Comparison of ENCODE assay signal across 16 cellular contexts in genomic region chrX:22378296-22378695, GRCh38.
DNase-seq lines count a peak whose midpoint lies in the region; TF ChIP-seq lines count a peak whose summit lies in the region.
"Had no signal": no experiment of that assay in that cellular context is flagged by ENCODE, and none has a peak within 500 bp of the region (broad histone marks: within the 10 kb centered on the region; RNA-seq: fewer than 3 reads in every experiment).

No MANE protein-coding gene starts in this region.

- H3K9ac ChIP-seq in BLaER1: no peak overlapping the region
- no peak overlapping the region for H3K9ac ChIP-seq in mammary epithelial cell (ENCODE audit: insufficient read depth, low read length)

- H3K27me3 ChIP-seq in BLaER1: no peaks in the 10 kb centered on the region
- no peaks in the 10 kb centered on the region for H3K27me3 ChIP-seq in mammary epithelial cell (ENCODE audit: insufficient read depth, low read length)
- H3K27me3 ChIP-seq in osteoblast (ENCODE audit: insufficient read depth, low read length): no peaks in the 10 kb centered on the region

- peaks cover 17% of the 10 kb centered on the region for H3K4me1 Mint-ChIP-seq in HFFc6 (ENCODE audit: low read depth)
- H3K4me1 Mint-ChIP-seq: CD4-positive, CD25-positive, alpha-beta regulatory T cell; IgD-negative memory B cell had no signal

- CTCF ChIA-PET in mammary epithelial cell (lab: Charles Lee; ENCODE audit: low non-redundant PET): no interaction called here

- H3K36me3 ChIP-seq in BLaER1 (no peaks in the 10 kb centered on the region), mammary epithelial cell (ENCODE audit: insufficient read depth, low read length) (no peaks in the 10 kb centered on the region), osteoblast (ENCODE audit: insufficient read depth, low read length) (no peaks in the 10 kb centered on the region)

- intact Hi-C loops in mammary epithelial cell (cut with micrococcal nuclease): no loop called here

- no peak overlapping the region for H2AFZ ChIP-seq in mammary epithelial cell (ENCODE audit: low read depth, low read length)
- H2AFZ ChIP-seq in osteoblast (ENCODE audit: low read length): peak overlapping the region; percentile 5

- H3K4me3 ChIP-seq in BLaER1 (0 out of 2 replicates have a peak overlapping the region, but pooled peaks have one; percentile 4), mammary epithelial cell (replicated peaks in 1 of 3; ENCODE audit: insufficient read depth in 1 of 3, low read depth in 2 of 3, low read length in 3 of 3) (no peak overlapping the region), osteoblast (ENCODE audit: insufficient read depth, low read length) (no peak overlapping the region)

- TF ChIP-seq CTCF in HFFc6 (IDR thresholded peaks at IDR 0.05): no peak
- no peak for TF ChIP-seq CTCF in mammary epithelial cell (conservative IDR thresholded peaks at IDR 0.05 in 1 of 2, IDR thresholded peaks at IDR 0.05 in 1 of 2; ENCODE audit: extremely low read depth in 1 of 2, insufficient read depth in 1 of 2, low read depth in 1 of 2, low read length in 2 of 2)
- no peak for TF ChIP-seq CTCF in osteoblast (IDR thresholded peaks at IDR 0.05; ENCODE audit: extremely low read depth, low read depth, low read length)
- TF ChIP-seq CTCF in GM10266 (IDR thresholded peaks at IDR 0.05; ENCODE audit: control insufficient read depth, insufficient read depth, low read depth, missing control alignments): no peak

- H3K9me3 ChIP-seq in BLaER1 (peaks cover 37% of the 10 kb centered on the region), mammary epithelial cell (replicated peaks; ENCODE audit: insufficient read depth, low read length) (no peaks in the 10 kb centered on the region), osteoblast (ENCODE audit: low read depth, low read length) (no peaks in the 10 kb centered on the region)

- peaks cover 17% of the 10 kb centered on the region for H3K4me1 ChIP-seq in BLaER1
- H3K4me1 ChIP-seq in mammary epithelial cell (ENCODE audit: insufficient read depth, low read length): peaks cover 6% of the 10 kb centered on the region
- no peaks in the 10 kb centered on the region for H3K4me1 ChIP-seq in osteoblast (ENCODE audit: insufficient read depth, low read length)

- DNase-seq in HFFc6 (peak; percentile 5), mammary epithelial cell (peak; percentile 23), osteoblast (ENCODE audit: insufficient read length, low spot score, missing footprints) (peak; percentile 13), DMS153 treated with DMSO at 0.1 percent for 48 hours (lab: John Stamatoyannopoulos, UW; ENCODE audit: unreplicated experiment) (no peak), HUDEP-2 (lab: John Stamatoyannopoulos, UW; ENCODE audit: unreplicated experiment in 76 of 76) (no peak), occipital lobe (lab: John Stamatoyannopoulos, UW) (no peak), GM10266 (ENCODE audit: extremely low spot score) (no peak)
- DNase-seq: ACHN; CD4-positive, CD25-positive, alpha-beta regulatory T cell; DND-41; NCI-H1417; NCI-H187 treated with DMSO at 0.1 percent for 48 hours; NCI-H69; SHP77 treated with DMSO at 0.1 percent for 48 hours had no signal

- H3K4me2 ChIP-seq in BLaER1 (no peak overlapping the region), mammary epithelial cell (ENCODE audit: insufficient read depth, low read depth, low read length) (peak overlapping the region; percentile 16), osteoblast (ENCODE audit: insufficient read depth, low read length) (no peak overlapping the region)

- H3K4me3 Mint-ChIP-seq in HFFc6: no peak overlapping the region
- H3K4me3 Mint-ChIP-seq: CD4-positive, CD25-positive, alpha-beta regulatory T cell; IgD-negative memory B cell had no signal

- BruUV-seq in mammary epithelial cell (replicated peaks; lab: Mats Ljungman, UMichigan): no TSS peak

- no peak overlapping the region for H3K27ac Mint-ChIP-seq in HFFc6
- H3K27ac Mint-ChIP-seq: CD4-positive, CD25-positive, alpha-beta regulatory T cell; IgD-negative memory B cell had no signal

- H3K79me2 ChIP-seq in mammary epithelial cell (ENCODE audit: insufficient read depth, low read length): no peaks in the 10 kb centered on the region
- no peaks in the 10 kb centered on the region for H3K79me2 ChIP-seq in osteoblast (ENCODE audit: insufficient read depth, low read length)

- H3K27ac ChIP-seq in BLaER1 (no peak overlapping the region), mammary epithelial cell (ENCODE audit: insufficient read depth, low read depth, low read length) (no peak overlapping the region), osteoblast (ENCODE audit: low read depth, low read length) (peak overlapping the region; percentile 36)

- no peaks in the 10 kb centered on the region for H3K27me3 Mint-ChIP-seq in HFFc6 (ENCODE audit: insufficient read depth)
- H3K27me3 Mint-ChIP-seq: CD4-positive, CD25-positive, alpha-beta regulatory T cell; IgD-negative memory B cell had no signal

- no peaks in the 10 kb centered on the region for H3K9me3 Mint-ChIP-seq in HFFc6

- 34% methylated on average over 4 of the region's 4 CpGs for WGBS in mammary epithelial cell (ENCODE audit: low coverage, missing lambda C conversion rate)

- H4K20me1 ChIP-seq in BLaER1 (no peaks in the 10 kb centered on the region), mammary epithelial cell (ENCODE audit: insufficient read depth, low read length) (no peaks in the 10 kb centered on the region), osteoblast (ENCODE audit: insufficient read depth, low read length) (no peaks in the 10 kb centered on the region)

- dilution Hi-C loops in mammary epithelial cell (cut with HindIII; ENCODE audit: low sequenced_read_pairs): no loop called here

- in situ Hi-C loops in mammary epithelial cell (cut with MboI; ENCODE audit: low sequenced_read_pairs in 2 of 2): no loop called here

- H3K36me3 Mint-ChIP-seq in HFFc6 (ENCODE audit: low read depth): no peaks in the 10 kb centered on the region
- H3K36me3 Mint-ChIP-seq: CD4-positive, CD25-positive, alpha-beta regulatory T cell; IgD-negative memory B cell had no signal

Comparison
In these comparisons a context has a peak if more than half of its experiments do, and no peak if none do; other contexts are left out.
1. DNase-seq: peak in HFFc6 (single experiment), mammary epithelial cell (single experiment) and osteoblast (single experiment); none in DMS153 treated with DMSO at 0.1 percent for 48 hours (single experiment), HUDEP-2 (0 of 76), occipital lobe (single experiment) and GM10266 (single experiment).